Comparison of ENCODE assay signal across 14 cellular contexts in genomic region chr11:13694115-13694514, GRCh38.
DNase-seq lines count a peak whose midpoint lies in the region; ATAC-seq and TF ChIP-seq lines count a peak whose summit lies in the region.
"Had no signal": no experiment of that assay in that cellular context is flagged by ENCODE, and none has a peak within 500 bp of the region (broad histone marks: within the 10 kb centered on the region; RNA-seq: fewer than 3 reads in every experiment).

No MANE protein-coding gene starts in this region.

- no peaks in the 10 kb centered on the region for H3K27me3 ChIP-seq in neutrophil

- H3K36me3 Mint-ChIP-seq in central memory CD8-positive, alpha-beta T cell (ENCODE audit: insufficient read depth), result peaks cover 17% of the 10 kb centered on the region

- H3K27ac ChIP-seq in neutrophil, result peak overlapping the region; percentile 30
- H3K27ac ChIP-seq: 22Rv1 had no signal

- no peak overlapping the region for H3K4me3 ChIP-seq in neutrophil (ENCODE audit: low read depth in 1 of 2, low read length in 1 of 2)
- H3K4me3 ChIP-seq: GM23338 had no signal

- H3K9me3 ChIP-seq in neutrophil, result no peaks in the 10 kb centered on the region

- no peak for ATAC-seq in central memory CD8-positive, alpha-beta T cell (replicated peaks; ENCODE audit: extremely low read depth, poor library complexity, severe bottlenecking)
- ATAC-seq in HG02678 (IDR thresholded peaks at IDR 0.05; ENCODE audit: unreplicated experiment), result no peak
- ATAC-seq: GM23338 had no signal

- no peaks in the 10 kb centered on the region for H3K27me3 Mint-ChIP-seq in central memory CD8-positive, alpha-beta T cell
- H3K27me3 Mint-ChIP-seq: CD8-positive, alpha-beta memory T cell; IgD-negative memory B cell had no signal

- peaks cover 31% of the 10 kb centered on the region for H3K4me1 Mint-ChIP-seq in central memory CD8-positive, alpha-beta T cell

- H3K27ac Mint-ChIP-seq in central memory CD8-positive, alpha-beta T cell (ENCODE audit: low read depth), result peak overlapping the region; percentile 41
- H3K27ac Mint-ChIP-seq: GM23338 had no signal

- TF ChIP-seq CTCF in neutrophil (IDR thresholded peaks at IDR 0.05), result no peak

- DNase-seq in NCI-H2029 (lab: John Stamatoyannopoulos, UW) (peak; percentile 31), NCI-H2029 treated with DMSO at 0.1 percent for 48 hours (lab: John Stamatoyannopoulos, UW) (no peak), NCI-H510A treated with DMSO at 0.1 percent for 48 hours (lab: John Stamatoyannopoulos, UW) (no peak), EL (no peak)
- DNase-seq in central memory CD8-positive, alpha-beta T cell (ENCODE audit: low spot score in 2 of 2), result no peak
- DNase-seq: Caco-2; CD8-positive, alpha-beta memory T cell; DMS53; H9 had no signal

- H3K36me3 ChIP-seq in neutrophil, result peaks cover 38% of the 10 kb centered on the region

- peaks cover 7 to 14% of the 10 kb centered on the region in 2 experiments for H3K4me1 ChIP-seq in neutrophil (ENCODE audit: control insufficient read depth in 1 of 2, insufficient read depth in 1 of 2, low read depth in 1 of 2, low read length in 1 of 2)

- H3K4me3 Mint-ChIP-seq in central memory CD8-positive, alpha-beta T cell, result no peak overlapping the region
- H3K4me3 Mint-ChIP-seq: CD8-positive, alpha-beta memory T cell; GM23338; H9; IgD-negative memory B cell had no signal

- no peaks in the 10 kb centered on the region for H3K9me3 Mint-ChIP-seq in central memory CD8-positive, alpha-beta T cell
- H3K9me3 Mint-ChIP-seq: GM23338 had no signal
